ENCODE assay signal across 8 cellular contexts in genomic region chr13:46172531-46172991, GRCh38. TPM values are rescaled to one million over a fixed set of nuclear protein-coding genes. Genes with fewer than 3 reads are reported as not detected.
DNase-seq lines count a peak whose midpoint lies in the region; ATAC-seq and TF ChIP-seq lines count a peak whose summit lies in the region.

No MANE protein-coding gene starts in this region.

- TF ChIP-seq CTCF in gastrocnemius medialis (IDR thresholded peaks at IDR 0.05 in 4 of 5, conservative IDR thresholded peaks at IDR 0.05 in 1 of 5) (no peak), H9 (conservative IDR thresholded peaks at IDR 0.05) (no peak)

- no peaks in the 10 kb centered on the region for H3K79me2 ChIP-seq in H9 (ENCODE audit: insufficient read depth, low read length)

- in situ Hi-C loops in gastrocnemius medialis (cut with MboI; ENCODE audit: low sequenced_read_pairs in 4 of 4): loop anchor here in 2 of 4 donors (25.0 kb wide), 2 partner anchors 360 to 660 kb away; no protein-coding TSS in a partner anchor

- TF ChIP-seq POLR2A in gastrocnemius medialis (IDR thresholded peaks at IDR 0.05): no peak

- H3K4me1 Mint-ChIP-seq in T-helper 2 cell treated with Interferon-gamma antibody and Interleukin-4, amounts not matched to agents 5 μg/mL and 100 μg/mL, for 36 hours (ENCODE audit: low read depth): peaks cover 91% of the 10 kb centered on the region
- H3K4me1 Mint-ChIP-seq in H9: peaks cover 12 to 16% of the 10 kb centered on the region in 2 experiments

- peak; percentile 28 for ATAC-seq in HG02852 (IDR thresholded peaks at IDR 0.05; ENCODE audit: unreplicated experiment)
- no peak for ATAC-seq in gastrocnemius medialis
- ATAC-seq in left colon: no peak

- H3K27me3 Mint-ChIP-seq in T-helper 2 cell treated with Interferon-gamma antibody and Interleukin-4, amounts not matched to agents 5 μg/mL and 100 μg/mL, for 36 hours (ENCODE audit: low read depth): no peaks in the 10 kb centered on the region
- H3K27me3 Mint-ChIP-seq in H9 (ENCODE audit: low read depth): peaks cover 28% of the 10 kb centered on the region

- H3K4me3 ChIP-seq in gastrocnemius medialis: no peak overlapping the region

- no peak overlapping the region for H3K23ac ChIP-seq in H9 (ENCODE audit: insufficient read length, low read depth, low read length)

- no peak overlapping the region for H3T11ph ChIP-seq in H9 (ENCODE audit: low read length)

- H3K36me3 ChIP-seq in gastrocnemius medialis: no peaks in the 10 kb centered on the region

- H2BK20ac ChIP-seq in H9 (ENCODE audit: low read depth, low read length, poor library complexity, severe bottlenecking): no peak overlapping the region

- H3K79me1 ChIP-seq in H9 (ENCODE audit: insufficient read depth, low read depth, low read length, poor library complexity, severe bottlenecking): no peaks in the 10 kb centered on the region

- H3K27ac ChIP-seq in gastrocnemius medialis (no peak overlapping the region), H9 (ENCODE audit: insufficient read length, low read depth, low read length) (no peak overlapping the region)

- H3K18ac ChIP-seq in H9 (ENCODE audit: insufficient read length, low read depth, low read length): no peak overlapping the region

- H3K4me3 Mint-ChIP-seq in T-helper 2 cell treated with Interferon-gamma antibody and Interleukin-4, amounts not matched to agents 5 μg/mL and 100 μg/mL, for 36 hours: peak overlapping the region; percentile 95
- no peak overlapping the region for H3K4me3 Mint-ChIP-seq in H9

- H3K27ac Mint-ChIP-seq in T-helper 2 cell treated with Interferon-gamma antibody and Interleukin-4, amounts not matched to agents 5 μg/mL and 100 μg/mL, for 36 hours: peak overlapping the region; percentile 93
- H3K27ac Mint-ChIP-seq in H9: no peak overlapping the region

- H3K27me3 ChIP-seq in gastrocnemius medialis (peaks cover 0 to 5% (median 0%) of the 10 kb centered on the region in 3 donors), H9 (ENCODE audit: insufficient read depth, low read length) (no peaks in the 10 kb centered on the region)

- H3K9me3 Mint-ChIP-seq in T-helper 2 cell treated with Interferon-gamma antibody and Interleukin-4, amounts not matched to agents 5 μg/mL and 100 μg/mL, for 36 hours: no peaks in the 10 kb centered on the region
- H3K9me3 Mint-ChIP-seq in H9: no peaks in the 10 kb centered on the region

- peak; percentile 91 for DNase-seq in CD1c-positive myeloid dendritic cell (ENCODE audit: extremely low spot score)
- peak; percentile 46 for DNase-seq in T-helper 2 cell treated with Interferon-gamma antibody and Interleukin-4, amounts not matched to agents 5 μg/mL and 100 μg/mL, for 36 hours (ENCODE audit: low spot score)
- peak; percentile 77 for DNase-seq in cardiac septum (ENCODE audit: low spot score)
- no peak for DNase-seq in COLO668 (lab: John Stamatoyannopoulos, UW; ENCODE audit: unreplicated experiment)
- DNase-seq in gastrocnemius medialis: no peak
- DNase-seq in left colon: no peak
- DNase-seq in H9: no peak

- no peak overlapping the region for H2AK5ac ChIP-seq in H9 (ENCODE audit: insufficient read length, low read length)

- no peak overlapping the region for H3K4me2 ChIP-seq in H9 (ENCODE audit: insufficient read depth, insufficient read length, low read length)

- H2BK12ac ChIP-seq in H9 (ENCODE audit: insufficient read length, low read depth, low read length): no peak overlapping the region

- intact Hi-C loops in cardiac septum (cut with DNase I): no loop called here
- intact Hi-C loops in gastrocnemius medialis (cut with DNase I; ENCODE audit: low total_unique reads): no loop called here
- intact Hi-C loops in left colon (cut with DNase I, micrococcal nuclease): no loop called here

- H3K23me2 ChIP-seq in H9 (ENCODE audit: insufficient read length, low read depth, low read length, poor library complexity, severe bottlenecking): no peaks in the 10 kb centered on the region

- peaks cover 81% of the 10 kb centered on the region for H3K36me3 Mint-ChIP-seq in T-helper 2 cell treated with Interferon-gamma antibody and Interleukin-4, amounts not matched to agents 5 μg/mL and 100 μg/mL, for 36 hours (ENCODE audit: low read depth)
- no peaks in the 10 kb centered on the region for H3K36me3 Mint-ChIP-seq in H9 (ENCODE audit: insufficient read depth in 1 of 3, low read depth in 3 of 3)

- no peak overlapping the region for H2BK15ac ChIP-seq in H9 (ENCODE audit: low read depth, low read length)

- no peak overlapping the region for H4K8ac ChIP-seq in H9 (replicated peaks; ENCODE audit: insufficient read length, low read depth, low read length)

- no peak overlapping the region for H2AFZ ChIP-seq in H9 (ENCODE audit: low read length)

- H4K5ac ChIP-seq in H9 (ENCODE audit: insufficient read length, low read depth, low read length): no peak overlapping the region

- no peaks in the 10 kb centered on the region for H3K4me1 ChIP-seq in gastrocnemius medialis
- H3K4me1 ChIP-seq in H9 (ENCODE audit: insufficient read depth, low read length): no peaks in the 10 kb centered on the region

- no peak overlapping the region for H2BK5ac ChIP-seq in H9 (ENCODE audit: insufficient read length, low read length)

- no peak overlapping the region for H3K4ac ChIP-seq in H9 (ENCODE audit: low read depth, low read length)

- H3K9me3 ChIP-seq in gastrocnemius medialis: no peaks in the 10 kb centered on the region
- H3K9me3 ChIP-seq in H9 (ENCODE audit: control insufficient read depth, low read depth, low read length): no peaks in the 10 kb centered on the region

- no peak overlapping the region for H3K56ac ChIP-seq in H9 (ENCODE audit: insufficient read length, low read depth, low read length)

- WGBS in H9 (ENCODE audit: extremely low coverage, insufficient read length, low lambda C conversion rate): no CpG with 5 or more reads among the region's 6 CpGs

- no peak overlapping the region for H4K91ac ChIP-seq in H9 (ENCODE audit: insufficient read length, low read depth, low read length)

- H3K14ac ChIP-seq in H9 (ENCODE audit: insufficient read depth, low read length): no peak overlapping the region

- no peaks in the 10 kb centered on the region for H4K20me1 ChIP-seq in H9 (ENCODE audit: control insufficient read depth, insufficient read depth, insufficient read length)

- H2BK120ac ChIP-seq in H9 (ENCODE audit: low read depth, low read length, poor library complexity, severe bottlenecking): no peak overlapping the region

- H3K9ac ChIP-seq in H9 (ENCODE audit: extremely low read depth, insufficient read length, low read length): no peak overlapping the region

RNA-seq across cellular contexts. Expression of gene LCP1, which starts 9.4 kb away (rescaled TPM):
- total RNA-seq in cardiac septum (13.2 TPM), gastrocnemius medialis (10 to 100 TPM in 2 of 4 donors, 1 to 10 TPM in 2; 3.7 to 12.5 (median 10.1) TPM), left colon (10 to 100 TPM in 1 of 2 donors, 1 to 10 TPM in 1; 9.4 to 33.4 TPM), H9 (2021) (0.81 and 1.1 TPM in 2 replicates)

RNA-seq across cellular contexts. Expression of gene LRRC63, which starts 39.2 kb away (rescaled TPM):
- not detected for total RNA-seq in cardiac septum
- total RNA-seq in gastrocnemius medialis: not detected
- not detected for total RNA-seq in left colon
- not detected in 2 replicates for total RNA-seq in H9 (2021)

Comparison
In these comparisons a context has a peak if more than half of its experiments do, and no peak if none do; other contexts are left out.
1. DNase-seq: peak in CD1c-positive myeloid dendritic cell (single experiment), T-helper 2 cell treated with Interferon-gamma antibody and Interleukin-4, amounts not matched to agents 5 μg/mL and 100 μg/mL, for 36 hours (single experiment) and cardiac septum (single experiment); none in COLO668 (single experiment), gastrocnemius medialis (0 of 2), left colon (0 of 2) and H9 (single experiment).